Comparison of ENCODE assay signal across 8 cellular contexts in the genomic region with DNA sequence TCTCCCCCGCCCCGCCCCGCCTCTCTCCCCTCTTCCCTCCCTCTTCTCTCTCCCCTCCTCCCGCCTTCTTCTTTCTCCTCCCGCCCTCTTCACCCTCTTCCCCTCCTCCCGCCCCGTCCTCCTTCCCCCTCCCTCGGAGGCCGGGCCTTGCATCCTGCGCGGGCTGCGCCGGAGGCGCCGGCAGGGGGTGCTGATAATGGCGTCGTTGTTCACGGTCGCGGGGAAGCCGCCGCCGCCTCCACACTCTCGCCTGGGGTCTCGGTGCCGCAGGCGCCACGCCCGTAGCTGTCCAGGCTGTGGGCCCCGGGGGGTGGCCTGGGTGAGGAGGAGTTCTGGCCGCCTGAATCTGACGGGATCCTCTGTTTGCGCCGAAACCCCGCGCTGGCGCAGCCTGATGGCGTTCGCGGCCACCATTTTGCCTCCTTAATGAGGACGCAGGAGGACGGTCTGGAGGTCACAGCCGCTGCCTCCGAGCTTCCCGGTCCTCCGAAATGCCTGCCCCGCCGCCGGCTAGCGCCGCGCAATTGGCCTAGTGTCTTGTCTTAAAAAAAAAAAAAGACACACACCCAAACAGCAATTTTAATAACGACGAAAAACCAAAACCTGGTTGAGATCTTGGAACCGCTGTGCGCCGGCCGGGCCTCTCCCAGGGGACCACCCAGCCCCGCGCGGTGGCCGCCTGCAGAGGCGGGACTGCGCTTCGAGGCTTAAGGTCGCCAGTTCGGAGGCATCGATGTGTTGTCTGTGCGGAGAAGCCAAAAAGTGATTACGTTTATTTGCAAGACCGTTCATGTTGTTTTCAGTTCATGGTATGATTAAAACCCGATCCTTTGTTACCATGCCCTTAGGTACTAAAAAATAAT.
A peak's percentile ranks its signal among the peaks of the same experiment; 100 is the strongest.
DNase-seq lines count a peak whose midpoint lies in the region; ATAC-seq and TF ChIP-seq lines count a peak whose summit lies in the region.

No MANE protein-coding gene starts in this region.

- no peaks in the 10 kb centered on the region for H3K79me2 ChIP-seq in OCI-LY1 (ENCODE audit: insufficient read depth, low read length)

- H3K27me3 ChIP-seq in OCI-LY1 (ENCODE audit: insufficient read depth, low read length) = no peaks in the 10 kb centered on the region

- no peaks in the 10 kb centered on the region for H3K9me3 ChIP-seq in OCI-LY1 (ENCODE audit: low read length)
- no peaks in the 10 kb centered on the region for H3K9me3 ChIP-seq in mucosa of descending colon

- no peaks in the 10 kb centered on the region for H4K20me1 ChIP-seq in OCI-LY1 (ENCODE audit: insufficient read depth, low read length)

- H3K4me3 ChIP-seq in OCI-LY1 (ENCODE audit: low read depth, low read length, poor library complexity, severe bottlenecking) (peak overlapping the region; percentile 74), epithelial cell of esophagus (ENCODE audit: low read length) (peak overlapping the region; percentile 65), mucosa of descending colon (peak overlapping the region; percentile 62)

- no peaks in the 10 kb centered on the region for H3K9me2 ChIP-seq in OCI-LY1 (ENCODE audit: low read depth, low read length)

- H3K9ac ChIP-seq in OCI-LY1 (ENCODE audit: low read length) = peak overlapping the region; percentile 90

- intact Hi-C loops in mucosa of descending colon (cut with DNase I, micrococcal nuclease) = loop anchor here (5.0 to 10.0 kb wide), 2 partner anchors 106 to 109 kb away; a partner anchor contains a TSS

- H3K4me2 ChIP-seq in OCI-LY1 (ENCODE audit: low read length) = peak overlapping the region; percentile 80

- TF ChIP-seq CTCF in OCI-LY1 (IDR thresholded peaks at IDR 0.05; ENCODE audit: low read length) (peak; percentile 62), epithelial cell of esophagus (IDR thresholded peaks at IDR 0.05; ENCODE audit: insufficient read depth, low read depth, low read length, missing control alignments) (peak; percentile 43), mucosa of descending colon (IDR thresholded peaks at IDR 0.05) (peak; percentile 56)

- peak overlapping the region; percentile 93 for H3K27ac ChIP-seq in OCI-LY1 (ENCODE audit: low read depth, low read length, poor library complexity, severe bottlenecking)

- ATAC-seq in GM21528 (IDR thresholded peaks at IDR 0.05; ENCODE audit: low FRiP score, unreplicated experiment) (peak; percentile 71), mucosa of descending colon (peak; percentile 90)

- peak overlapping the region; percentile 23 for H2AFZ ChIP-seq in OCI-LY1 (ENCODE audit: low read length)

- H3F3A ChIP-seq in OCI-LY1 (ENCODE audit: insufficient read depth, low read length) = no peaks in the 10 kb centered on the region

- DNase-seq in DMS153 (lab: John Stamatoyannopoulos, UW) = peak; percentile 97
- peak; percentile 65 for DNase-seq in HuH-7.5 (ENCODE audit: low spot score)
- DNase-seq in activated T-cell treated with anti-CD3 and anti-CD28 coated beads for 1 hour (ENCODE audit: low read depth) = peak; percentile 88
- DNase-seq in epithelial cell of esophagus (ENCODE audit: low read depth) = peak; percentile 95
- DNase-seq in mucosa of descending colon = peak; percentile 95 to 97 (median 95)
- peak; percentile 83 to 85 for DNase-seq in stimulated activated CD8-positive, alpha-beta memory T cell treated with anti-CD3 and anti-CD28 coated beads, Interleukin-4, amount 100 ng/mL, for 1 hour (ENCODE audit: low read depth in 2 of 2, low spot score in 1 of 2)

- H3K4me1 ChIP-seq in OCI-LY1 (ENCODE audit: insufficient read depth, low read length, severe bottlenecking) = peaks cover 18% of the 10 kb centered on the region
- peaks cover 15% of the 10 kb centered on the region for H3K4me1 ChIP-seq in mucosa of descending colon (ENCODE audit: low read depth)

- H3K36me3 ChIP-seq in OCI-LY1 (ENCODE audit: insufficient read depth, low read length) (no peaks in the 10 kb centered on the region), mucosa of descending colon (ENCODE audit: low read depth) (no peaks in the 10 kb centered on the region)

Comparison
In these comparisons a context has a peak if more than half of its experiments do, and no peak if none do; other contexts are left out.
1. Peak in every context shown above with its lines: DNase-seq, ATAC-seq, H3K4me3 ChIP-seq and H3K27ac ChIP-seq.